ENCODE assay signal across 1 cellular context in genomic region chr5:151758430-151759241, GRCh38.
TF ChIP-seq lines count a peak whose summit lies in the region.

Gene ATOX1, minus strand, starts transcription at chr5:151758631. Its CDS starts 80 bp downstream, at chr5:151758551.

TF ChIP-seq in SK-N-SH, 30 proteins besides CTCF, POLR2A, EP300 and RAD21 (continued from another document):
- TF ChIP-seq, protein P1, sequence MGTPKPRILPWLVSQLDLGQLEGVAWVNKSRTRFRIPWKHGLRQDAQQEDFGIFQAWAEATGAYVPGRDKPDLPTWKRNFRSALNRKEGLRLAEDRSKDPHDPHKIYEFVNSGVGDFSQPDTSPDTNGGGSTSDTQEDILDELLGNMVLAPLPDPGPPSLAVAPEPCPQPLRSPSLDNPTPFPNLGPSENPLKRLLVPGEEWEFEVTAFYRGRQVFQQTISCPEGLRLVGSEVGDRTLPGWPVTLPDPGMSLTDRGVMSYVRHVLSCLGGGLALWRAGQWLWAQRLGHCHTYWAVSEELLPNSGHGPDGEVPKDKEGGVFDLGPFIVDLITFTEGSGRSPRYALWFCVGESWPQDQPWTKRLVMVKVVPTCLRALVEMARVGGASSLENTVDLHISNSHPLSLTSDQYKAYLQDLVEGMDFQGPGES (IDR thresholded peaks at IDR 0.05; ENCODE audit: low read depth, low read length), result no peak
- TF ChIP-seq TAF1 (IDR thresholded peaks at IDR 0.05; ENCODE audit: borderline replicate concordance, low read depth, low read length), result peak; percentile 83; the same call in 1 of the 2 replicates
- no peak for TF ChIP-seq GABPA (IDR thresholded peaks at IDR 0.05; ENCODE audit: low read depth)
- no peak for TF ChIP-seq CHD2 (IDR thresholded peaks at IDR 0.05; ENCODE audit: low read length, partially characterized antibody)
- peak; percentile 67 for TF ChIP-seq NRF1 (IDR thresholded peaks at IDR 0.05; ENCODE audit: low read depth, low read length)
- TF ChIP-seq SIN3A (IDR thresholded peaks at IDR 0.05; ENCODE audit: borderline replicate concordance, low read depth, low read length), result peak; percentile 80; the same call in 1 of the 2 replicates
- TF ChIP-seq MEF2A (IDR thresholded peaks at IDR 0.05; ENCODE audit: borderline replicate concordance, low read depth), result no peak
- no peak for TF ChIP-seq EZH2phosphoT487 (IDR thresholded peaks at IDR 0.05; ENCODE audit: borderline replicate concordance, low read depth)
